In the genomic region with DNA sequence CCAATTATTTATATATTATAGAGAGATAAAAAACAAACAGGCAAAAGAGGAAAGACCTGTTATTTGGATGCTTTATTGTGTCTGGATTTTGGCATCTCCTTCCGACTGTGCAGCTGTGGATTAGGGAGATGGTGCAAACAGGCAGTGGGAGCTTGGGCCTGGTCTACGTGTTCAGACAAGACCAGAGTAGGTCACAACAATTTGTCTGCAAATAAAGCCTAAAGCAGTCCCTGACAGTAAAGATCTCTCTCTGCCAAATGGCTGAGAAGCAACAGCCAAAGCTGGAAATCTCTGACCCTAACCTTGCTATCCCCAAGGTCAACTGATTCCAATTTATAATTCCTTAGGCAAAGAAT, we compare ENCODE assay signal across 20 cellular contexts.
DNase-seq lines count a peak whose midpoint lies in the region; ATAC-seq, FAIRE-seq and TF ChIP-seq lines count a peak whose summit lies in the region.
"Had no signal": no experiment of that assay in that cellular context is flagged by ENCODE, and none has a peak within 500 bp of the region (broad histone marks: within the 10 kb centered on the region; RNA-seq: fewer than 3 reads in every experiment).

No MANE protein-coding gene starts in this region.

- no peak overlapping the region for H2BK15ac ChIP-seq in neuronal stem cell (ENCODE audit: low read length)

- no peaks in the 10 kb centered on the region for H3K9me1 ChIP-seq in keratinocyte (ENCODE audit: control insufficient read depth, extremely low read depth, insufficient read depth, low read length)

- H3K4me3 ChIP-seq in keratinocyte (ENCODE audit: control insufficient read depth in 2 of 3, extremely low read depth in 1 of 3, insufficient read depth in 2 of 3, low read depth in 1 of 3, low read length in 3 of 3) (no peak overlapping the region), tibial artery (no peak overlapping the region), neuronal stem cell (ENCODE audit: low read length in 2 of 2) (no peak overlapping the region)
- H3K4me3 ChIP-seq: MG63 had no signal

- peaks cover 18% of the 10 kb centered on the region for H3K4me1 ChIP-seq in keratinocyte (ENCODE audit: control insufficient read depth, extremely low read depth, insufficient read depth, low read length)
- peaks cover 0 to 32% (median 13%) of the 10 kb centered on the region in 4 donors for H3K4me1 ChIP-seq in tibial artery
- no peaks in the 10 kb centered on the region for H3K4me1 ChIP-seq in neuronal stem cell (ENCODE audit: control insufficient read depth in 2 of 2, insufficient read depth in 1 of 2, low read depth in 1 of 2, low read length in 2 of 2)

- H3K18ac ChIP-seq in neuronal stem cell (ENCODE audit: low read length): no peak overlapping the region

- ATAC-seq in Right ventricle myocardium superior (ENCODE audit: poor library complexity): peak; percentile 7

- H3K14ac ChIP-seq in neuronal stem cell (ENCODE audit: low read length): no peak overlapping the region

- no peaks in the 10 kb centered on the region for H4K20me1 ChIP-seq in keratinocyte (ENCODE audit: control insufficient read depth, extremely low read depth, insufficient read depth, low read length)

- no peak overlapping the region for H2AFZ ChIP-seq in keratinocyte (ENCODE audit: control insufficient read depth, low read length)
- H2AFZ ChIP-seq in neuronal stem cell (ENCODE audit: low read length): no peak overlapping the region

- no peak overlapping the region for H2BK12ac ChIP-seq in neuronal stem cell (ENCODE audit: low read length)

- no peak overlapping the region for H4K91ac ChIP-seq in neuronal stem cell (ENCODE audit: low read depth, low read length, poor library complexity)

- whole genome bisulfite sequencing in neuronal stem cell (ENCODE audit: extremely low coverage in 2 of 2, insufficient read length in 2 of 2, insufficient replicate concordance in 1 of 2), 2 donors: no CpG with 5 or more reads among the region's 2 CpGs

- no peak overlapping the region for H2BK5ac ChIP-seq in neuronal stem cell (ENCODE audit: low read length)

- DNase-seq in Right ventricle myocardium superior (no peak), cardiac septum (ENCODE audit: low spot score) (no peak), keratinocyte (ENCODE audit: low read depth, low spot score) (no peak), tibial artery (no peak), neuronal stem cell (ENCODE audit: low spot score) (no peak), NCI-H82 (lab: John Stamatoyannopoulos, UW) (no peak)
- no peak for DNase-seq in effector CD8-positive, alpha-beta T cell (lab: John Stamatoyannopoulos, UW)
- DNase-seq: activated CD4-positive, CD25-positive, alpha-beta regulatory T cell treated with anti-CD3 and anti-CD28 coated beads, Interleukin-2, amount 50 U/mL, for 72 hours; foreskin fibroblast; midbrain; NCI-H1930; NCI-H510A; stimulated activated CD8-positive, alpha-beta memory T cell treated with anti-CD3 and anti-CD28 coated beads, Interleukin-4, amount 100 ng/mL, for 48 hours; SW 1271 had no signal

- H3K79me1 ChIP-seq in neuronal stem cell (ENCODE audit: low read depth, low read length): no peaks in the 10 kb centered on the region

- no peak overlapping the region for H4K8ac ChIP-seq in neuronal stem cell (ENCODE audit: low read depth, low read length)

- TF ChIP-seq CTCF in keratinocyte (optimal IDR thresholded peaks at IDR 0.05 in 1 of 3, IDR thresholded peaks at IDR 0.05 in 1 of 3, conservative IDR thresholded peaks at IDR 0.05 in 1 of 3; ENCODE audit: extremely low read depth in 1 of 3, insufficient read depth in 2 of 3, low read length in 3 of 3): no peak
- no peak for TF ChIP-seq CTCF in tibial artery (IDR thresholded peaks at IDR 0.05)

- H3K27me3 ChIP-seq in keratinocyte (ENCODE audit: control insufficient read depth, extremely low read depth, insufficient read depth, low read length): no peaks in the 10 kb centered on the region
- no peaks in the 10 kb centered on the region for H3K27me3 ChIP-seq in tibial artery
- no peaks in the 10 kb centered on the region for H3K27me3 ChIP-seq in neuronal stem cell (ENCODE audit: control insufficient read depth in 3 of 3, insufficient read depth in 3 of 3, low read depth in 1 of 3, low read length in 3 of 3)
- H3K27me3 ChIP-seq: MG63 had no signal

- peak; percentile 86 for FAIRE-seq in keratinocyte (lab: Jason Lieb, UNC)
- FAIRE-seq: A204.1, colon, H54, urothelium cell line had no signal

- H3K27ac ChIP-seq in cingulate gyrus (ENCODE audit: low read depth, low read length): peak overlapping the region; percentile 55
- no peak overlapping the region for H3K27ac ChIP-seq in keratinocyte (ENCODE audit: control insufficient read depth, insufficient read depth, low read length)
- peak overlapping the region; percentile 6 to 47 for H3K27ac ChIP-seq in tibial artery
- no peak overlapping the region for H3K27ac ChIP-seq in neuronal stem cell (replicated peaks; ENCODE audit: low read length)

- no peaks in the 10 kb centered on the region for H3K79me2 ChIP-seq in keratinocyte (ENCODE audit: control insufficient read depth, insufficient read depth, low read length)

- H3K9me3 ChIP-seq in keratinocyte (ENCODE audit: control insufficient read depth, low read depth, low read length) (no peaks in the 10 kb centered on the region), tibial artery (no peaks in the 10 kb centered on the region), neuronal stem cell (replicated peaks in 1 of 2; ENCODE audit: control insufficient read depth in 2 of 2, insufficient read depth in 1 of 2, low read depth in 1 of 2, low read length in 2 of 2) (no peaks in the 10 kb centered on the region)
- H3K9me3 ChIP-seq: MG63 had no signal

- intact Hi-C loops in Right ventricle myocardium superior (cut with DNase I) (no loop called here), cardiac septum (cut with DNase I) (loop anchor here (10.0 kb wide), 1 partner anchor 49 kb away; no protein-coding TSS in a partner anchor), tibial artery (cut with DNase I; ENCODE audit: low total_unique reads) (no loop called here)

- H3K9ac ChIP-seq in keratinocyte (ENCODE audit: control insufficient read depth, extremely low read depth, insufficient read depth, low read length): no peak overlapping the region
- H3K9ac ChIP-seq in neuronal stem cell (ENCODE audit: low read depth, low read length, poor library complexity): no peak overlapping the region

- no peak overlapping the region for H2BK120ac ChIP-seq in neuronal stem cell (ENCODE audit: low read depth, low read length)

- no peak overlapping the region for H2AK5ac ChIP-seq in neuronal stem cell (ENCODE audit: low read depth, low read length)

- no peak overlapping the region for H3K4ac ChIP-seq in neuronal stem cell (ENCODE audit: low read length)

- dilution Hi-C loops in keratinocyte (cut with MboI; ENCODE audit: extremely low pct_ligation_motif_present, low sequenced_read_pairs): no loop called here

- peak overlapping the region; percentile 18 for H3K4me2 ChIP-seq in keratinocyte (ENCODE audit: control insufficient read depth, extremely low read depth, insufficient read depth, low read depth, low read length)
- H3K4me2 ChIP-seq in neuronal stem cell (ENCODE audit: insufficient read depth, low read length, poor library complexity, severe bottlenecking): no peak overlapping the region

- H3K36me3 ChIP-seq in keratinocyte (ENCODE audit: control insufficient read depth in 2 of 2, extremely low read depth in 1 of 2, insufficient read depth in 2 of 2, low read length in 2 of 2) (no peaks in the 10 kb centered on the region), tibial artery (no peaks in the 10 kb centered on the region), neuronal stem cell (replicated peaks in 1 of 2; ENCODE audit: control insufficient read depth in 2 of 2, insufficient read depth in 2 of 2, low read length in 2 of 2) (no peaks in the 10 kb centered on the region)

- H3K23ac ChIP-seq in neuronal stem cell (ENCODE audit: low read depth, low read length, poor library complexity): no peak overlapping the region

Comparison
In these comparisons a context has a peak if more than half of its experiments do, and no peak if none do; other contexts are left out.
1. H3K27ac ChIP-seq: peak in cingulate gyrus (single experiment) and tibial artery (2 of 2); none in keratinocyte (single experiment) and neuronal stem cell (single experiment).